ENCODE assay signal across 8 cellular contexts in the genomic region with DNA sequence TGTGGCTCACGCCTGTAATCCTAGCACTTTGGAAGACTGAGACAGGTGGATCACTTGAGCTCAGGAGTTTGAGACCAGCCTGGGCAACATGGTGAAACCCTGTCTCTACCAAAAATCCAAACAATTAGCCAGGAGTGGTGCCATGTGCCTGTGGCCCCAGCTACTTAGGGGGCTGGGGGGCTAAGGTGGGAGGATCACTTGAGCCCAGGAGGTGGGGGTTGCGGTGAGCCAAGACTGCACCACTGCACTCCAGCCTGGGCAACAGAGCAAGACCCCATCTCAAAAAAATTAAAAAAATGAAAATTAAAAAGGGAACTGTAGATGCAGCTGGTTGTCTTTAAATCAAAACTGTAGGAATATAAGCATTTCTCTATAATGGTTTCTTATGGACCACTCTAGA.
DNase-seq lines count a peak whose midpoint lies in the region; ATAC-seq, FAIRE-seq and TF ChIP-seq lines count a peak whose summit lies in the region.
"Not testable (repeated sequence)": the region's sequence is repeated elsewhere in the genome, so short reads cannot be mapped to it uniquely, and the experiment has no call there.

No MANE protein-coding gene starts in this region.

- not testable (repeated sequence) for H3K9me3 Mint-ChIP-seq in Calu3 (ENCODE audit: low read depth, unreplicated experiment); WTC11

- peaks cover 22% of the 10 kb centered on the region for H3K4me1 Mint-ChIP-seq in Calu3 (ENCODE audit: low read depth, unreplicated experiment)
- H3K4me1 Mint-ChIP-seq in WTC11, result peaks cover 42% of the 10 kb centered on the region

- DNase-seq in Calu3; WTC11 (ENCODE audit: low spot score); K562 (ENCODE audit: extremely low read depth in 1 of 4, low spot score in 3 of 4); psoas muscle; substantia nigra (lab: John Stamatoyannopoulos, UW): not testable (repeated sequence)

- TF ChIP-seq CTCF in Calu3 (IDR thresholded peaks at IDR 0.05; ENCODE audit: unreplicated experiment); HEK293 (tag by site-specific recombination; IDR thresholded peaks at IDR 0.05); WTC11 (IDR thresholded peaks at IDR 0.05); K562 (IDR thresholded peaks at IDR 0.05 in 2 of 3, conservative IDR thresholded peaks at IDR 0.05 in 1 of 3; ENCODE audit: insufficient read depth in 2 of 3, low read depth in 1 of 3, low read length in 3 of 3); psoas muscle (IDR thresholded peaks at IDR 0.05): not testable (repeated sequence)

- H3K79me2 ChIP-seq in K562 (ENCODE audit: control insufficient read depth, insufficient read depth, low read length), result not testable (repeated sequence)

- H2AFZ ChIP-seq in K562 (ENCODE audit: low read depth, low read length), result not testable (repeated sequence)

- not testable (repeated sequence) for TF ChIP-seq EP300 in K562 (IDR thresholded peaks at IDR 0.05; ENCODE audit: low read length)

- not testable (repeated sequence) for ATAC-seq in WTC11, K562, psoas muscle

- H3K9me1 ChIP-seq in K562 (ENCODE audit: control insufficient read depth, insufficient read depth, low read length), result not testable (repeated sequence)

- not testable (repeated sequence) for H3K9ac ChIP-seq in K562 (ENCODE audit: insufficient read depth in 1 of 2, low read depth in 2 of 2, low read length in 2 of 2)

- not testable (repeated sequence) for BruUV-seq in Calu3 (replicated peaks; lab: Mats Ljungman, UMichigan); K562 (replicated peaks; lab: Mats Ljungman, UMichigan)

- H3K9me3 ChIP-seq in HEK293 (ENCODE audit: control insufficient read depth, insufficient read depth, low read depth, low read length); K562 (replicated peaks; ENCODE audit: control insufficient read depth, insufficient read depth, low read depth, low read length); psoas muscle: not testable (repeated sequence)

- 4% methylated on average over 2 of the region's 2 CpGs for WGBS in K562 (ENCODE audit: insufficient coverage, low coverage, missing lambda C conversion rate)
- WGBS in psoas muscle, 3 donors, result 97 to 100% (median 100%) methylated on average over 1 to 2 of the region's 2 CpGs

- peak overlapping the region; percentile 91 for H3K27ac Mint-ChIP-seq in Calu3 (ENCODE audit: unreplicated experiment)
- H3K27ac Mint-ChIP-seq in WTC11, result not testable (repeated sequence)

- H3K36me3 Mint-ChIP-seq in Calu3 (ENCODE audit: insufficient read depth, unreplicated experiment), result peaks cover 11% of the 10 kb centered on the region
- peaks cover 36% of the 10 kb centered on the region for H3K36me3 Mint-ChIP-seq in WTC11

- H3K4me3 ChIP-seq in HEK293 (ENCODE audit: low read depth, low read length); K562; psoas muscle: not testable (repeated sequence)

- FAIRE-seq in K562 (lab: Jason Lieb, UNC), result not testable (repeated sequence)

- intact Hi-C loops in Calu3 (cut with micrococcal nuclease; ENCODE audit: unreplicated experiment); K562 (cut with micrococcal nuclease); psoas muscle (cut with DNase I): not testable (repeated sequence)

- H3K4me3 Mint-ChIP-seq in Calu3 (ENCODE audit: low read depth, unreplicated experiment); WTC11: not testable (repeated sequence)

- CTCF ChIA-PET in Calu3 (lab: Charles Lee) (interaction anchor here (0.9 kb wide), 1 partner anchor 29 kb away, joined by 5 read pairs; no protein-coding TSS in a partner anchor), HEK293 (lab: Yijun Ruan, JAX) (interaction anchor here (0.7 to 1.6 kb wide), 6 partner anchors 31 to 565 kb away, joined by 3 to 9 read pairs (median 3); a partner anchor contains a TSS), WTC11 (lab: Charles Lee) (interaction anchor here (0.7 to 1.2 kb wide), 2 partner anchors 29 to 401 kb away, joined by 4 read pairs; no protein-coding TSS in a partner anchor)
- CTCF ChIA-PET in K562 (lab: Yijun Ruan, JAX; ENCODE audit: low intra/inter-chr PET ratio), result not testable (repeated sequence)

- H3K4me1 ChIP-seq in HEK293 (ENCODE audit: control insufficient read depth, insufficient read depth, low read length) (peaks cover 42% of the 10 kb centered on the region), psoas muscle (peaks cover 12% of the 10 kb centered on the region)
- H3K4me1 ChIP-seq in K562 (replicated peaks in 1 of 2; ENCODE audit: control insufficient read depth in 2 of 2, insufficient read depth in 2 of 2, low read length in 2 of 2), result not testable (repeated sequence)

- not testable (repeated sequence) for H3K4me2 ChIP-seq in K562 (ENCODE audit: insufficient read depth, low read length)

- POLR2A ChIA-PET in HEK293 (lab: Yijun Ruan, JAX); WTC11 (lab: Charles Lee): not testable (repeated sequence)
- POLR2A ChIA-PET in K562 (lab: Yijun Ruan, JAX), result interaction anchor here (0.6 to 3.3 kb wide), 3 partner anchors 7 to 1454 kb away, joined by 3 to 14 read pairs (median 3); no protein-coding TSS in a partner anchor

- H4K20me1 ChIP-seq in K562 (replicated peaks; ENCODE audit: control insufficient read depth, insufficient read depth, low read length), result not testable (repeated sequence)

- peaks cover 15 to 23% of the 10 kb centered on the region in 2 experiments for H3K27me3 ChIP-seq in K562 (ENCODE audit: control insufficient read depth in 2 of 2, insufficient read depth in 2 of 2, low read length in 2 of 2)
- H3K27me3 ChIP-seq in layer of hippocampus (ENCODE audit: control insufficient read depth, insufficient read depth, low read length); psoas muscle (ENCODE audit: insufficient read depth in 3 of 3, low read length in 2 of 3): not testable (repeated sequence)

- TF ChIP-seq RAD21 in K562 (CRISPR knock-in tag; conservative IDR thresholded peaks at IDR 0.05 in 1 of 2, IDR thresholded peaks at IDR 0.05 in 1 of 2), result not testable (repeated sequence)

- TF ChIP-seq POLR2A in K562 (conservative IDR thresholded peaks at IDR 0.05), result not testable (repeated sequence)

- peaks cover 22 to 24% of the 10 kb centered on the region in 2 experiments for H3K36me3 ChIP-seq in HEK293 (ENCODE audit: control insufficient read depth in 2 of 2, insufficient read depth in 1 of 2, low read length in 2 of 2)
- not testable (repeated sequence) for H3K36me3 ChIP-seq in K562 (ENCODE audit: control insufficient read depth, insufficient read depth, low read length)
- peaks cover 0 to 57% of the 10 kb centered on the region in 2 donors for H3K36me3 ChIP-seq in psoas muscle (ENCODE audit: insufficient read depth in 1 of 2, low read depth in 1 of 2)

- not testable (repeated sequence) for H3K27me3 Mint-ChIP-seq in Calu3 (ENCODE audit: unreplicated experiment); WTC11 (ENCODE audit: low read depth)

- H3K27ac ChIP-seq in HEK293 (ENCODE audit: extremely low read depth, low read depth, low read length); K562 (ENCODE audit: extremely low read depth, low read depth, low read length): not testable (repeated sequence)
- H3K27ac ChIP-seq in cingulate gyrus (ENCODE audit: low read depth, low read length), result peak overlapping the region; percentile 54
- peak overlapping the region; percentile 53 for H3K27ac ChIP-seq in layer of hippocampus (ENCODE audit: low read depth, low read length)
- H3K27ac ChIP-seq in psoas muscle, result peak overlapping the region; percentile 83
- H3K27ac ChIP-seq in substantia nigra (ENCODE audit: low read depth, low read length, poor library complexity, severe bottlenecking), result peak overlapping the region; percentile 36

- in situ Hi-C loops in K562 (cut with MboI), result not testable (repeated sequence)

TF ChIP-seq in HEK293, 187 proteins besides CTCF, POLR2A, EP300 and RAD21 (continues in another document):
- TF ChIP-seq, protein P1, sequence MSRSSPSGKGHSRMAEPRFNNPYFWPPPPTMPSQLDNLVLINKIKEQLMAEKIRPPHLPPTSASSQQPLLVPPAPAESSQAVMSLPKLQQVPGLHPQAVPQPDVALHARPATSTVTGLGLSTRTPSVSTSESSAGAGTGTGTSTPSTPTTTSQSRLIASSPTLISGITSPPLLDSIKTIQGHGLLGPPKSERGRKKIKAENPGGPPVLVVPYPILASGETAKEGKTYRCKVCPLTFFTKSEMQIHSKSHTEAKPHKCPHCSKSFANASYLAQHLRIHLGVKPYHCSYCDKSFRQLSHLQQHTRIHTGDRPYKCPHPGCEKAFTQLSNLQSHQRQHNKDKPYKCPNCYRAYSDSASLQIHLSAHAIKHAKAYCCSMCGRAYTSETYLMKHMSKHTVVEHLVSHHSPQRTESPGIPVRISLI (tag by site-specific recombination; IDR thresholded peaks at IDR 0.05), result 0 out of 2 replicates have a peak, but pooled peaks have one; percentile 74

TF ChIP-seq in WTC11, 78 proteins besides CTCF, POLR2A, EP300 and RAD21:
- peak; percentile 80 for TF ChIP-seq ZNF121 (CRISPR knock-in tag; IDR thresholded peaks at IDR 0.05)

TF ChIP-seq in K562, 482 proteins besides CTCF, POLR2A, EP300 and RAD21:
- peak; percentile 88 for TF ChIP-seq ZNF121 (CRISPR knock-in tag; conservative IDR thresholded peaks at IDR 0.05)
- peak; percentile 8 for TF ChIP-seq RBM25 (IDR thresholded peaks at IDR 0.05; ENCODE audit: low read depth, low read length, severe bottlenecking)
